1 cellular context compared by ENCODE assay signal in genomic region chr10:97497572-97498075, GRCh38.
TF ChIP-seq lines count a peak whose summit lies in the region.

No MANE protein-coding gene starts in this region.

TF ChIP-seq in K562, 482 proteins besides CTCF, POLR2A, EP300 and RAD21 (continues in another document):
- TF ChIP-seq IRF9 (tag; IDR thresholded peaks at IDR 0.05), result no peak
- no peak for TF ChIP-seq IRF1 (CRISPR knock-in tag; IDR thresholded peaks at IDR 0.05; ENCODE audit: borderline replicate concordance)
- peak; percentile 67; the same call in 1 of the 2 replicates for TF ChIP-seq ZNF143 (CRISPR knock-in tag; IDR thresholded peaks at IDR 0.05)
- no peak for TF ChIP-seq NR2C1 (IDR thresholded peaks at IDR 0.05)
- no peak for TF ChIP-seq NR2C1 (tag; IDR thresholded peaks at IDR 0.05)
- TF ChIP-seq ARID4B (CRISPR knock-in tag; IDR thresholded peaks at IDR 0.05), result peak; percentile 53
- TF ChIP-seq CREM (IDR thresholded peaks at IDR 0.05; ENCODE audit: low read depth), result peak; percentile 85
- TF ChIP-seq POLR2AphosphoS5 (IDR thresholded peaks at IDR 0.05; ENCODE audit: control insufficient read depth, insufficient read depth, low read depth, low read length), result 0 out of 2 replicates have a peak, but pooled peaks have one; percentile 49
- no peak for TF ChIP-seq MTF1 (CRISPR knock-in tag; IDR thresholded peaks at IDR 0.05; ENCODE audit: borderline replicate concordance)
- TF ChIP-seq ILF3 (IDR thresholded peaks at IDR 0.05; ENCODE audit: borderline replicate concordance), result no peak
- 0 out of 2 replicates have a peak, but pooled peaks have one; percentile 6 for TF ChIP-seq JUN (IDR thresholded peaks at IDR 0.05; ENCODE audit: borderline replicate concordance, low read depth, low read length)
- TF ChIP-seq JUN (CRISPR knock-in tag; IDR thresholded peaks at IDR 0.05; ENCODE audit: borderline replicate concordance), result no peak
- TF ChIP-seq MGA (IDR thresholded peaks at IDR 0.05), result peak; percentile 67
- no peak for TF ChIP-seq DEAF1 (CRISPR knock-in tag; IDR thresholded peaks at IDR 0.05)
- no peak for TF ChIP-seq RBM17 (IDR thresholded peaks at IDR 0.05; ENCODE audit: borderline replicate concordance, low read depth, low read length)
- peak; percentile 2; the same call in 1 of the 2 replicates for TF ChIP-seq NFIC (IDR thresholded peaks at IDR 0.05)
- TF ChIP-seq CXXC5 (CRISPR knock-in tag; IDR thresholded peaks at IDR 0.05), result 0 out of 2 replicates have a peak, but pooled peaks have one; percentile 34
- TF ChIP-seq RBFOX2 (IDR thresholded peaks at IDR 0.05; ENCODE audit: low read depth, low read length), result peak; percentile 87
- TF ChIP-seq RCOR1 (IDR thresholded peaks at IDR 0.05; ENCODE audit: borderline replicate concordance in 1 of 2, low read depth in 2 of 2, low read length in 2 of 2), result peak in 1 of 2 experiments; percentile 53; a peak in 1 of 4 replicates
- no peak for TF ChIP-seq TAF9B (IDR thresholded peaks at IDR 0.05; ENCODE audit: partially characterized antibody)
- peak; percentile 84 for TF ChIP-seq POLR2G (IDR thresholded peaks at IDR 0.05; ENCODE audit: low read depth, low read length)
- 0 out of 2 replicates have a peak, but pooled peaks have one; percentile 36 for TF ChIP-seq ERF (CRISPR knock-in tag; IDR thresholded peaks at IDR 0.05)
- TF ChIP-seq ATF1 (CRISPR knock-in tag; IDR thresholded peaks at IDR 0.05), result no peak
- TF ChIP-seq ATF1 (tag; IDR thresholded peaks at IDR 0.05), result peak; percentile 73
- TF ChIP-seq TBP (optimal IDR thresholded peaks at IDR 0.05; ENCODE audit: low read depth, low read length), result peak; percentile 76
- peak; percentile 74; the same call in 1 of the 2 replicates for TF ChIP-seq MAX (CRISPR knock-in tag; IDR thresholded peaks at IDR 0.05)
- no peak for TF ChIP-seq BHLHE40 (IDR thresholded peaks at IDR 0.05; ENCODE audit: low read length)
- TF ChIP-seq ZNF253 (CRISPR knock-in tag; conservative IDR thresholded peaks at IDR 0.05), result no peak
- TF ChIP-seq L3MBTL2 (IDR thresholded peaks at IDR 0.05), result peak; percentile 49; the same call in 1 of the 2 replicates
- TF ChIP-seq HCFC1 (IDR thresholded peaks at IDR 0.05; ENCODE audit: low read depth, low read length), result peak; percentile 7; the same call in 1 of the 2 replicates
- TF ChIP-seq FOXA3 (CRISPR knock-in tag; conservative IDR thresholded peaks at IDR 0.05 in 1 of 2, IDR thresholded peaks at IDR 0.05 in 1 of 2), result no peak
- peak; percentile 41; the same call in 1 of the 2 replicates for TF ChIP-seq MYC (IDR thresholded peaks at IDR 0.05; ENCODE audit: low read depth, low read length)
- no peak for TF ChIP-seq MYC (CRISPR knock-in tag; IDR thresholded peaks at IDR 0.05; ENCODE audit: borderline replicate concordance, low read depth)
- peak; percentile 81; the same call in 1 of the 2 replicates for TF ChIP-seq NKRF (IDR thresholded peaks at IDR 0.05; ENCODE audit: borderline replicate concordance)
- TF ChIP-seq EP400 (IDR thresholded peaks at IDR 0.05), result peak; percentile 87; the same call in 1 of the 2 replicates
- peak; percentile 25; the same call in 1 of the 2 replicates for TF ChIP-seq HMBOX1 (IDR thresholded peaks at IDR 0.05)
